ENCODE assay signal across 29 cellular contexts in genomic region chr22:18984564-18984963, GRCh38. TPM values are rescaled to one million over a fixed set of nuclear protein-coding genes. Genes with fewer than 3 reads are reported as not detected.
"Had no signal": no experiment of that assay in that cellular context is flagged by ENCODE, and none has a peak within 500 bp of the region (broad histone marks: within the 10 kb centered on the region; RNA-seq: fewer than 3 reads in every experiment).

No MANE protein-coding gene starts in this region.

- H3K4me3 ChIP-seq: heart right ventricle, hepatocyte, left lung, lung, mucosa of descending colon, right atrium auricular region, right lobe of liver, skin epidermis, stomach, testis, thyroid gland, transverse colon, uterus had no signal

- H3K27ac ChIP-seq: heart right ventricle, hepatocyte, left lung, parathyroid adenoma, right atrium auricular region, right lobe of liver, skin epidermis, stomach, testis, thyroid gland, transverse colon, uterus had no signal

- H3K4me3 Mint-ChIP-seq: naive thymus-derived CD4-positive, alpha-beta T cell; natural killer cell treated with Interleukin-12 subunit alpha and Interleukin-12 subunit beta and Interleukin-15 and Interleukin-18, amount 100 ng/mL, for 72 hours; stimulated activated naive B cell treated with anti-CD40 and anti-IgM and Interleukin-4, amounts not matched to agents 10 μg/mL and 1 μg/mL and 100 μg/mL, for 72 hours had no signal

- H3K27me3 Mint-ChIP-seq: natural killer cell treated with Interleukin-12 subunit alpha and Interleukin-12 subunit beta and Interleukin-15 and Interleukin-18, amount 100 ng/mL, for 72 hours; progenitor cell of endocrine pancreas had no signal

- H3K9ac ChIP-seq: parathyroid adenoma had no signal

- H3K4me1 Mint-ChIP-seq: naive thymus-derived CD4-positive, alpha-beta T cell; stimulated activated naive B cell treated with anti-CD40 and anti-IgM and Interleukin-4, amounts not matched to agents 10 μg/mL and 1 μg/mL and 100 μg/mL, for 72 hours had no signal

- ATAC-seq: heart right ventricle; left cardiac atrium; left lung; mucosa of descending colon; naive thymus-derived CD4-positive, alpha-beta T cell; natural killer cell treated with Interleukin-12 subunit alpha and Interleukin-12 subunit beta and Interleukin-15 and Interleukin-18, amount 100 ng/mL, for 72 hours; right lobe of liver; stimulated activated naive B cell treated with anti-CD40 and anti-IgM and Interleukin-4, amounts not matched to agents 10 μg/mL and 1 μg/mL and 100 μg/mL, for 72 hours; stimulated activated naive CD8-positive, alpha-beta T cell treated with anti-CD3 and anti-CD28 coated beads, Interleukin-15, Interleukin-2, amounts not matched to agents 100 U/mL and 50 U/mL, for 24 hours had no signal

- DNase-seq: heart right ventricle; kidney glomerular epithelial cell; left cardiac atrium; mesendoderm; midbrain; mucosa of descending colon; naive thymus-derived CD4-positive, alpha-beta T cell; occipital lobe; stimulated activated CD4-positive, alpha-beta T cell treated with anti-CD3 and anti-CD28 coated beads, Interleukin-12 subunit alpha, Interleukin-12 subunit beta, amount 100 ng/mL, for 4 hours; stimulated activated CD4-positive, alpha-beta T cell treated with anti-CD3 and anti-CD28 coated beads, Interleukin-15, amount 100 ng/mL, for 24 hours; stimulated activated CD4-positive, alpha-beta T cell treated with anti-CD3 and anti-CD28 coated beads, Interleukin-2, amount 100 ng/mL, for 24 hours; stimulated activated CD4-positive, alpha-beta T cell treated with anti-CD3 and anti-CD28 coated beads, Interleukin-4, amount 100 ng/mL, for 1 hour; stimulated activated naive B cell treated with anti-CD40 and anti-IgM and Interleukin-4, amounts not matched to agents 10 μg/mL and 1 μg/mL and 100 μg/mL, for 72 hours; stimulated activated naive CD8-positive, alpha-beta T cell treated with anti-CD3 and anti-CD28 coated beads, Interleukin-15, Interleukin-2, amounts not matched to agents 100 U/mL and 50 U/mL, for 24 hours; stomach; testis; thyroid gland; transverse colon; uterus had no signal

- H2AFZ ChIP-seq: hepatocyte, parathyroid adenoma had no signal

- H3K9me3 ChIP-seq: mucosa of descending colon, right atrium auricular region, right lobe of liver, testis, thyroid gland, uterus had no signal

- H3K27me3 ChIP-seq: hepatocyte, right atrium auricular region, right lobe of liver, testis, thyroid gland, transverse colon, uterus had no signal

- H3K4me2 ChIP-seq: hepatocyte had no signal

- H3K36me3 Mint-ChIP-seq: naive thymus-derived CD4-positive, alpha-beta T cell; natural killer cell treated with Interleukin-12 subunit alpha and Interleukin-12 subunit beta and Interleukin-15 and Interleukin-18, amount 100 ng/mL, for 72 hours; stimulated activated naive B cell treated with anti-CD40 and anti-IgM and Interleukin-4, amounts not matched to agents 10 μg/mL and 1 μg/mL and 100 μg/mL, for 72 hours had no signal

- H3K9me3 Mint-ChIP-seq: natural killer cell treated with Interleukin-12 subunit alpha and Interleukin-12 subunit beta and Interleukin-15 and Interleukin-18, amount 100 ng/mL, for 72 hours had no signal

- H3K36me3 ChIP-seq: heart right ventricle, left lung, right atrium auricular region, right lobe of liver, stomach, thyroid gland, transverse colon, uterus had no signal

- H3K4me1 ChIP-seq: heart right ventricle, left lung, parathyroid adenoma, right atrium auricular region, right lobe of liver, stomach, testis, thyroid gland, transverse colon, uterus had no signal

- H3K27ac Mint-ChIP-seq: naive thymus-derived CD4-positive, alpha-beta T cell; natural killer cell treated with Interleukin-12 subunit alpha and Interleukin-12 subunit beta and Interleukin-15 and Interleukin-18, amount 100 ng/mL, for 72 hours; progenitor cell of endocrine pancreas; stimulated activated naive B cell treated with anti-CD40 and anti-IgM and Interleukin-4, amounts not matched to agents 10 μg/mL and 1 μg/mL and 100 μg/mL, for 72 hours had no signal

RNA-seq across cellular contexts. Expression of gene PRODH, which starts 48.5 kb away (rescaled TPM):
- total RNA-seq: natural killer cell treated with Interleukin-12 subunit alpha and Interleukin-12 subunit beta and Interleukin-15 and Interleukin-18, amount 100 ng/mL, for 72 hours; pulmonary artery endothelial cell had no signal
